8 cellular contexts compared by ENCODE assay signal in genomic region chr17:43908111-43908721, GRCh38. TPM values are rescaled to one million over a fixed set of nuclear protein-coding genes. Genes with fewer than 3 reads are reported as not detected.
DNase-seq lines count a peak whose midpoint lies in the region; ATAC-seq, FAIRE-seq and TF ChIP-seq lines count a peak whose summit lies in the region.

No MANE protein-coding gene starts in this region.

- ATAC-seq in GM19035 (IDR thresholded peaks at IDR 0.05; ENCODE audit: unreplicated experiment), result no peak

- H3K27ac ChIP-seq in endothelial cell of umbilical vein (ENCODE audit: insufficient read depth, low read depth, low read length), result no peak overlapping the region

- H4K20me1 ChIP-seq in endothelial cell of umbilical vein (replicated peaks; ENCODE audit: control insufficient read depth, extremely low read depth, insufficient read depth, low read length), result no peaks in the 10 kb centered on the region

- H3K4me1 ChIP-seq in endothelial cell of umbilical vein (ENCODE audit: control insufficient read depth, extremely low read depth, insufficient read depth, low read length), result peaks cover 3% of the 10 kb centered on the region

- no peak for TF ChIP-seq POLR2A in endothelial cell of umbilical vein (IDR thresholded peaks at IDR 0.05; ENCODE audit: low read depth, low read length)

- H3K9ac ChIP-seq in endothelial cell of umbilical vein (replicated peaks; ENCODE audit: extremely low read depth, insufficient read depth, low read length), result no peak overlapping the region

- no peaks in the 10 kb centered on the region for H3K9me3 ChIP-seq in endothelial cell of umbilical vein (replicated peaks; ENCODE audit: control insufficient read depth, insufficient read depth, low read length)

- FAIRE-seq in endothelial cell of umbilical vein (lab: Jason Lieb, UNC), result peak; percentile 31

- BruUV-seq in endothelial cell of umbilical vein (replicated peaks; lab: Mats Ljungman, UMichigan), result no TSS peak

- dilution Hi-C loops in endothelial cell of umbilical vein (cut with MboI; ENCODE audit: extremely low pct_ligation_motif_present, low sequenced_read_pairs), result no loop called here

- intact Hi-C loops in endothelial cell of umbilical vein (cut with micrococcal nuclease), result no loop called here

- peak overlapping the region; percentile 4 for H3K4me2 ChIP-seq in endothelial cell of umbilical vein (ENCODE audit: insufficient read depth, low read length)

- peaks cover 45 to 51% of the 10 kb centered on the region in 2 experiments for H3K27me3 ChIP-seq in endothelial cell of umbilical vein (ENCODE audit: control insufficient read depth in 2 of 2, insufficient read depth in 2 of 2, low read length in 2 of 2)

- CTCF ChIA-PET in endothelial cell of umbilical vein (lab: Charles Lee), result interaction anchor here (1.3 to 3.3 kb wide), 8 partner anchors 8 to 260 kb away, joined by 3 to 37 read pairs (median 11); partner anchors contain the start of gene CD300LG

- H2AFZ ChIP-seq in endothelial cell of umbilical vein (ENCODE audit: low read depth, low read length), result no peak overlapping the region

- H3K4me3 ChIP-seq in endothelial cell of umbilical vein (replicated peaks in 1 of 3; ENCODE audit: insufficient read depth in 1 of 3, low read depth in 1 of 3, low read length in 3 of 3), result no peak overlapping the region

- POLR2A ChIA-PET in endothelial cell of umbilical vein (lab: Charles Lee), result no interaction called here

- H3K9me1 ChIP-seq in endothelial cell of umbilical vein (replicated peaks; ENCODE audit: control insufficient read depth, extremely low read depth, insufficient read depth, low read length), result no peaks in the 10 kb centered on the region

- H3K36me3 ChIP-seq in endothelial cell of umbilical vein (ENCODE audit: control insufficient read depth in 2 of 2, extremely low read depth in 1 of 2, insufficient read depth in 2 of 2, low read length in 2 of 2), result no peaks in the 10 kb centered on the region

- no peaks in the 10 kb centered on the region for H3K79me2 ChIP-seq in endothelial cell of umbilical vein (ENCODE audit: control insufficient read depth, insufficient read depth, low read length)

- DNase-seq in ELR (ENCODE audit: low read depth) (peak; percentile 78), NCI-H510A (lab: John Stamatoyannopoulos, UW) (peak; percentile 44), activated T-cell treated with anti-CD3 and anti-CD28 coated beads for 24 hours (ENCODE audit: low read depth) (peak; percentile 47), endothelial cell of umbilical vein (ENCODE audit: low read depth, low spot score) (no peak), midbrain (lab: John Stamatoyannopoulos, UW) (peak; percentile 84), 8988T (no peak)
- DNase-seq in stimulated activated naive CD4-positive, alpha-beta T cell treated with Interleukin-2 at 50 U/mL for 16 hours (lab: John Stamatoyannopoulos, UW), result peak; percentile 49

- no peak for TF ChIP-seq CTCF in endothelial cell of umbilical vein (IDR thresholded peaks at IDR 0.05; ENCODE audit: extremely low read depth in 1 of 2, insufficient read depth in 1 of 2, low read depth in 1 of 2, low read length in 2 of 2)

TF ChIP-seq in endothelial cell of umbilical vein, 7 proteins besides CTCF, POLR2A, EP300 and RAD21:
- TF ChIP-seq FOS (IDR thresholded peaks at IDR 0.05; ENCODE audit: borderline replicate concordance, insufficient read depth, low read length), result no peak
- no peak for TF ChIP-seq MYC (IDR thresholded peaks at IDR 0.05; ENCODE audit: low read depth, low read length)
- no peak for TF ChIP-seq POLR2AphosphoS5 (IDR thresholded peaks at IDR 0.05; ENCODE audit: insufficient read depth, low read depth, low read length)
- no peak for TF ChIP-seq MAX (IDR thresholded peaks at IDR 0.05; ENCODE audit: insufficient read depth, insufficient read length)
- TF ChIP-seq JUN (IDR thresholded peaks at IDR 0.05; ENCODE audit: borderline replicate concordance, insufficient read depth, insufficient read length, low read depth), result no peak
- no peak for TF ChIP-seq GATA2 (IDR thresholded peaks at IDR 0.05; ENCODE audit: insufficient read depth, insufficient read length, low read depth, low read length)
- TF ChIP-seq EZH2 (IDR thresholded peaks at IDR 0.05; ENCODE audit: borderline replicate concordance, low read depth, low read length, severe bottlenecking), result no peak

RNA-seq across cellular contexts. Expression of gene MPP2, which starts 0.9 kb away (rescaled TPM):
- total RNA-seq in endothelial cell of umbilical vein, result 1.2 and 1.6 TPM in 2 replicates
- polyA plus RNA-seq in endothelial cell of umbilical vein, result 1.2 and 1.4 TPM in 2 replicates
- polyA plus RNA-seq in endothelial cell of umbilical vein (2011; cell fraction: cytosol; rRNA removed), result 1.1 and 1.3 TPM in 2 replicates
- polyA plus RNA-seq in endothelial cell of umbilical vein (2011; cell fraction: nucleus; rRNA removed), result 1.6 TPM in 2 replicates
- polyA plus RNA-seq in endothelial cell of umbilical vein (2012), result 1.1 and 2.6 TPM in 2 replicates
- 0.91 and 2.2 TPM in 2 replicates for polyA minus RNA-seq in endothelial cell of umbilical vein
- polyA minus RNA-seq in endothelial cell of umbilical vein (2011; cell fraction: cytosol; rRNA and poly(A)+ RNA removed), result 7.9 TPM
- polyA minus RNA-seq in endothelial cell of umbilical vein (2011; cell fraction: nucleus; rRNA and poly(A)+ RNA removed), result 0.29 and 1.0 TPM in 2 replicates

RNA-seq across cellular contexts. Expression of gene PPY, which starts 34.1 kb away (rescaled TPM):
- total RNA-seq in endothelial cell of umbilical vein, result not detected in 2 replicates
- not detected in 2 replicates for polyA plus RNA-seq in endothelial cell of umbilical vein
- not detected in 2 replicates for polyA plus RNA-seq in endothelial cell of umbilical vein (2011; cell fraction: cytosol; rRNA removed)
- not detected in 2 replicates for polyA plus RNA-seq in endothelial cell of umbilical vein (2011; cell fraction: nucleus; rRNA removed)
- not detected in 2 replicates for polyA plus RNA-seq in endothelial cell of umbilical vein (2012)
- not detected in 2 replicates for polyA minus RNA-seq in endothelial cell of umbilical vein
- polyA minus RNA-seq in endothelial cell of umbilical vein (2011; cell fraction: cytosol; rRNA and poly(A)+ RNA removed), result not detected
- not detected in 2 replicates for polyA minus RNA-seq in endothelial cell of umbilical vein (2011; cell fraction: nucleus; rRNA and poly(A)+ RNA removed)

RNA-seq across cellular contexts. Expression of gene PYY, which starts 45.5 kb away (rescaled TPM):
- total RNA-seq in endothelial cell of umbilical vein, result not detected in 2 replicates
- polyA plus RNA-seq in endothelial cell of umbilical vein, result 0.14 TPM in 1 of 2 replicates, not detected in the other
- polyA plus RNA-seq in endothelial cell of umbilical vein (2011; cell fraction: cytosol; rRNA removed), result not detected in 2 replicates
- polyA plus RNA-seq in endothelial cell of umbilical vein (2011; cell fraction: nucleus; rRNA removed), result not detected in 2 replicates
- not detected in 2 replicates for polyA plus RNA-seq in endothelial cell of umbilical vein (2012)
- polyA minus RNA-seq in endothelial cell of umbilical vein, result not detected in 2 replicates
- polyA minus RNA-seq in endothelial cell of umbilical vein (2011; cell fraction: cytosol; rRNA and poly(A)+ RNA removed), result not detected
- polyA minus RNA-seq in endothelial cell of umbilical vein (2011; cell fraction: nucleus; rRNA and poly(A)+ RNA removed), result not detected in 2 replicates

Comparison
In these comparisons a context has a peak if more than half of its experiments do, and no peak if none do; other contexts are left out.
1. DNase-seq: peak in ELR (single experiment), NCI-H510A (single experiment), activated T-cell treated with anti-CD3 and anti-CD28 coated beads for 24 hours (single experiment), midbrain (single experiment) and stimulated activated naive CD4-positive, alpha-beta T cell treated with Interleukin-2 at 50 U/mL for 16 hours (single experiment); none in endothelial cell of umbilical vein (single experiment) and 8988T (single experiment).